ENCODE assay signal across 8 cellular contexts in the genomic region with DNA sequence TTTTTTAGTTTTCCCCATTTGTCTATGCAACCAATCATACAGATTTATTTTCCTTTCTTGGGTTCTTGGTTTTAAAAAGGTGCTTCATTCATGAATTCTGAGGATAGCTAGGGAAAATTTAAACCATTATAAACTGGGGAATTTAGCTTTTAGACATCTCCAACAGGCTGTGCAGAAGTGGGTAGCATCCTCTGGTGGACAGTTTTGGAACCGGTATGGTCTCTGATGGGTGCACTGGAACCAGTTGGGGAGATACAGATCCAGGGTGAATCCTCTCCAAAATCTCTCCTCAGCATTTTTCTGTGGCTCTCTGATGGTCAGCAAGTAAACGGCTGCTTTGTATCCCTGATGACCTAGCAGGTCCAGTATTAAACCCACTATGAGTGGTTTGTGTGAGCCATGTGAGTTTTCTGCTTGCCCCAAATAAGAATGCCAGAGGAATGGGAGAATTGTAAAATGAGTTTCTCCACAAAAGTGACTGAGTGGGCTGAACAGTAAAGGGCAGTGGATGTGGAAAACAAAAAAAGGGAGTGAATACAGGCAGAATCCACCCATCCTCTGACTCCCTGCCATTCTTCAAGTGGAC. TPM values are rescaled to one million over a fixed set of nuclear protein-coding genes. Genes with fewer than 3 reads are reported as not detected.
DNase-seq lines count a peak whose midpoint lies in the region; ATAC-seq and TF ChIP-seq lines count a peak whose summit lies in the region.

No MANE protein-coding gene starts in this region.

- H3K27ac ChIP-seq in ascending aorta (no peak overlapping the region), thoracic aorta (no peak overlapping the region)

- intact Hi-C loops in ascending aorta (cut with DNase I), result no loop called here

- H3K9me3 ChIP-seq in ascending aorta, result no peaks in the 10 kb centered on the region
- H3K9me3 ChIP-seq in thoracic aorta, result no peaks in the 10 kb centered on the region

- DNase-seq in stimulated activated CD4-positive, alpha-beta T cell treated with anti-CD3 and anti-CD28 coated beads, Interleukin-12 subunit alpha, Interleukin-12 subunit beta, amount 100 ng/mL, for 4 hours, result peak; percentile 37
- no peak for DNase-seq in stimulated activated CD4-positive, alpha-beta T cell treated with anti-CD3 and anti-CD28 coated beads, Interleukin-2, amount 100 ng/mL, for 48 hours
- peak; percentile 30 for DNase-seq in LoVo (ENCODE audit: low spot score)
- DNase-seq in ascending aorta (ENCODE audit: low spot score in 2 of 2), result no peak
- DNase-seq in iris pigment epithelial cell (ENCODE audit: low read depth), result peak; percentile 54
- DNase-seq in thoracic aorta (ENCODE audit: low spot score), result no peak

- no peak for ATAC-seq in thoracic aorta (ENCODE audit: insufficient number of reproducible peaks, low FRiP score, low read depth)
- no peak for ATAC-seq in HG03095 (IDR thresholded peaks at IDR 0.05; ENCODE audit: unreplicated experiment)
- no peak for ATAC-seq in HG02885 (IDR thresholded peaks at IDR 0.05; ENCODE audit: poor library complexity, unreplicated experiment)

- H3K36me3 ChIP-seq in ascending aorta (no peaks in the 10 kb centered on the region), thoracic aorta (no peaks in the 10 kb centered on the region)

- TF ChIP-seq CTCF in ascending aorta (IDR thresholded peaks at IDR 0.05) (peak; percentile 33 to 70 (median 55)), thoracic aorta (IDR thresholded peaks at IDR 0.05) (peak; percentile 49)

- H3K4me3 ChIP-seq in ascending aorta, result no peak overlapping the region
- H3K4me3 ChIP-seq in thoracic aorta, result no peak overlapping the region

- no peaks in the 10 kb centered on the region for H3K4me1 ChIP-seq in ascending aorta
- no peaks in the 10 kb centered on the region for H3K4me1 ChIP-seq in thoracic aorta (ENCODE audit: control insufficient read depth in 1 of 2, low read depth in 2 of 2)

- H3K27me3 ChIP-seq in ascending aorta (no peaks in the 10 kb centered on the region), thoracic aorta (replicated peaks; ENCODE audit: insufficient read depth) (no peaks in the 10 kb centered on the region)

RNA-seq across cellular contexts. Expression of gene DNAJC25, which starts 9.1 kb away (rescaled TPM):
- total RNA-seq in ascending aorta (2.2 TPM), thoracic aorta (10 to 100 TPM in 1 of 2 donors, 1 to 10 TPM in 1; 9.5 to 10.2 TPM)

RNA-seq across cellular contexts. Expression of gene PTGR1, which starts 22.5 kb away (rescaled TPM):
- 86.2 TPM for total RNA-seq in ascending aorta
- 10 to 100 TPM; 20.2 to 34.4 TPM for total RNA-seq in thoracic aorta

RNA-seq across cellular contexts. Expression of gene GNG10, which starts 39.4 kb away (rescaled TPM):
- total RNA-seq in ascending aorta (23.8 TPM), thoracic aorta (10 to 100 TPM; 66.1 to 93.1 TPM)

Comparison
In these comparisons a context has a peak if more than half of its experiments do, and no peak if none do; other contexts are left out.
1. DNase-seq: peak in stimulated activated CD4-positive, alpha-beta T cell treated with anti-CD3 and anti-CD28 coated beads, Interleukin-12 subunit alpha, Interleukin-12 subunit beta, amount 100 ng/mL, for 4 hours (single experiment), LoVo (single experiment) and iris pigment epithelial cell (single experiment); none in stimulated activated CD4-positive, alpha-beta T cell treated with anti-CD3 and anti-CD28 coated beads, Interleukin-2, amount 100 ng/mL, for 48 hours (0 of 2), ascending aorta (0 of 2) and thoracic aorta (single experiment).